2 cellular contexts compared by ENCODE assay signal in genomic region chr11:19995131-19995530, GRCh38.
A peak's percentile ranks its signal among the peaks of the same experiment; 100 is the strongest.
TF ChIP-seq lines count a peak whose summit lies in the region.

No MANE protein-coding gene starts in this region.

TF ChIP-seq in A549, 52 proteins besides CTCF, POLR2A, EP300 and RAD21 (continued from another document and continues in another):
- TF ChIP-seq E2F6 (IDR thresholded peaks at IDR 0.05; ENCODE audit: borderline replicate concordance, low read depth) (no peak; the same call in 1 of the 2 replicates), RCOR1 (IDR thresholded peaks at IDR 0.05; ENCODE audit: low read depth, low read length) (no peak), ZFP36 (IDR thresholded peaks at IDR 0.05; ENCODE audit: borderline replicate concordance, partially characterized antibody) (no peak), FOXS1 (CRISPR knock-in tag; IDR thresholded peaks at IDR 0.05) (no peak), ELK1 (IDR thresholded peaks at IDR 0.05; ENCODE audit: low read depth, low read length) (no peak), NR3C1 (IDR thresholded peaks at IDR 0.05) (no peak), KDM1A (IDR thresholded peaks at IDR 0.05; ENCODE audit: low read depth) (no peak), HOXB13 (CRISPR knock-in tag; IDR thresholded peaks at IDR 0.05; ENCODE audit: low read depth) (no peak), CHD4 (IDR thresholded peaks at IDR 0.05; ENCODE audit: borderline replicate concordance) (no peak), MYC (IDR thresholded peaks at IDR 0.05; ENCODE audit: borderline replicate concordance, low read length) (no peak), MAZ (IDR thresholded peaks at IDR 0.05; ENCODE audit: borderline replicate concordance, low read depth, low read length) (no peak), SREBF2 (IDR thresholded peaks at IDR 0.05) (no peak), JUNB (IDR thresholded peaks at IDR 0.05) (peak; percentile 80), EHF (CRISPR knock-in tag; IDR thresholded peaks at IDR 0.05) (no peak), PBX3 (IDR thresholded peaks at IDR 0.05) (no peak), ESRRA (IDR thresholded peaks at IDR 0.05; ENCODE audit: borderline replicate concordance, low read length) (no peak), NPAS2 (CRISPR knock-in tag; IDR thresholded peaks at IDR 0.05; ENCODE audit: borderline replicate concordance) (no peak), ZSCAN20 (CRISPR knock-in tag; IDR thresholded peaks at IDR 0.05) (no peak), RFX5 (IDR thresholded peaks at IDR 0.05) (no peak), TP53 (CRISPR knock-in tag; IDR thresholded peaks at IDR 0.05) (no peak), HES2 (IDR thresholded peaks at IDR 0.05) (no peak), HOXB5 (CRISPR knock-in tag; IDR thresholded peaks at IDR 0.05) (no peak), CBX2 (IDR thresholded peaks at IDR 0.05; ENCODE audit: borderline replicate concordance, low read depth) (no peak), USF2 (IDR thresholded peaks at IDR 0.05) (no peak), PHF8 (IDR thresholded peaks at IDR 0.05; ENCODE audit: borderline replicate concordance, low read depth) (no peak), EHMT2 (IDR thresholded peaks at IDR 0.05; ENCODE audit: low read depth) (no peak), MAX (IDR thresholded peaks at IDR 0.05) (peak; percentile 76), BCL3 (IDR thresholded peaks at IDR 0.05) (no peak), NFE2L2 (conservative IDR thresholded peaks at IDR 0.05; ENCODE audit: low read length) (no peak), CEBPB (IDR thresholded peaks at IDR 0.05) (peak; percentile 59 to 67), FOSB (CRISPR knock-in tag; IDR thresholded peaks at IDR 0.05) (no peak), ZNF302 (CRISPR knock-in tag; IDR thresholded peaks at IDR 0.05) (no peak), HDAC2 (IDR thresholded peaks at IDR 0.05) (no peak), SMC3 (IDR thresholded peaks at IDR 0.05) (peak; percentile 26; the same call in 1 of the 3 replicates), BHLHE40 (IDR thresholded peaks at IDR 0.05; ENCODE audit: low read depth, low read length) (no peak), FOSL2 (IDR thresholded peaks at IDR 0.05) (peak; percentile 65; the same call in 1 of the 2 replicates), FOSL2 (CRISPR knock-in tag; IDR thresholded peaks at IDR 0.05) (peak; percentile 79), JUN (IDR thresholded peaks at IDR 0.05) (peak; percentile 49 to 79; a peak in 2 of 5 replicates), HOXA7 (CRISPR knock-in tag; IDR thresholded peaks at IDR 0.05) (no peak)

TF ChIP-seq in IMR-90, 13 proteins besides CTCF, POLR2A, EP300 and RAD21 (continued from another document):
- TF ChIP-seq CHD1 (IDR thresholded peaks at IDR 0.05; ENCODE audit: low read depth, low read length) (no peak), MAFK (IDR thresholded peaks at IDR 0.05; ENCODE audit: low read depth, low read length) (no peak), USF2 (IDR thresholded peaks at IDR 0.05; ENCODE audit: low read depth, low read length) (no peak), CEBPB (IDR thresholded peaks at IDR 0.05; ENCODE audit: low read depth, low read length) (peak; percentile 97), MAZ (IDR thresholded peaks at IDR 0.05; ENCODE audit: borderline replicate concordance, low read depth, low read length) (peak; percentile 28; the same call in 1 of the 2 replicates), BHLHE40 (IDR thresholded peaks at IDR 0.05; ENCODE audit: low read depth, low read length) (no peak), MXI1 (IDR thresholded peaks at IDR 0.05; ENCODE audit: borderline replicate concordance, low read depth, low read length) (no peak), RCOR1 (IDR thresholded peaks at IDR 0.05; ENCODE audit: insufficient replicate concordance, low read length) (peak; percentile 30)
